Comparison of ENCODE assay signal across 9 cellular contexts in genomic region chr3:39180546-39181346, GRCh38. TPM values are rescaled to one million over a fixed set of nuclear protein-coding genes. Genes with fewer than 3 reads are reported as not detected.
DNase-seq lines count a peak whose midpoint lies in the region; ATAC-seq and TF ChIP-seq lines count a peak whose summit lies in the region.
"Had no signal": no experiment of that assay in that cellular context is flagged by ENCODE, and none has a peak within 500 bp of the region (broad histone marks: within the 10 kb centered on the region; RNA-seq: fewer than 3 reads in every experiment).

No MANE protein-coding gene starts in this region.

- peak overlapping the region; percentile 88 for H3K4me2 ChIP-seq in IMR-90 (ENCODE audit: low read depth, low read length)
- H3K4me2 ChIP-seq in PC-9, result peak overlapping the region; percentile 88

- H3K4me3 ChIP-seq in IMR-90 (ENCODE audit: insufficient read depth, low read depth, low read length) (peak overlapping the region; percentile 32), PC-9 (peak overlapping the region; percentile 57)

- dilution Hi-C loops in IMR-90 (cut with HindIII; ENCODE audit: low sequenced_read_pairs, unreplicated experiment), result no loop called here

- H4K8ac ChIP-seq in IMR-90 (ENCODE audit: low read depth in 2 of 2, low read length in 2 of 2), result peak overlapping the region; percentile 30 to 68; a peak in 2 of 4 replicates

- no peaks in the 10 kb centered on the region for H3K36me3 ChIP-seq in IMR-90 (ENCODE audit: control insufficient read depth, insufficient read depth, low read length)
- H3K36me3 ChIP-seq in PC-9 (ENCODE audit: low read depth), result no peaks in the 10 kb centered on the region

- H2BK20ac ChIP-seq in IMR-90 (ENCODE audit: low read depth, low read length), result peak overlapping the region; percentile 53

- peaks cover 12% of the 10 kb centered on the region for H3K9me1 ChIP-seq in IMR-90 (ENCODE audit: insufficient read depth, low read length)

- H3K79me2 ChIP-seq in PC-9 (ENCODE audit: low read depth), result no peaks in the 10 kb centered on the region

- H3K18ac ChIP-seq in IMR-90 (ENCODE audit: low read depth, low read length), result no peak overlapping the region

- BruUV-seq in Calu3 (replicated peaks; lab: Mats Ljungman, UMichigan) (no TSS peak), IMR-90 (replicated peaks; lab: Mats Ljungman, UMichigan) (no TSS peak), PC-9 (replicated peaks; lab: Mats Ljungman, UMichigan) (no TSS peak)

- peak overlapping the region; percentile 76 for H3K4me3 Mint-ChIP-seq in Calu3 (ENCODE audit: low read depth, unreplicated experiment)
- H3K4me3 Mint-ChIP-seq in activated T-cell treated with anti-CD3 and anti-CD28 coated beads, Interleukin-2, amount 50 U/mL, for 72 hours, result peak overlapping the region; percentile 86 to 95
- H3K4me3 Mint-ChIP-seq in naive B cell, result peak overlapping the region; percentile 75 to 90 (median 84)

- H3K4ac ChIP-seq in IMR-90 (ENCODE audit: low read depth, low read length), result peak overlapping the region; percentile 71

- 12% methylated on average over 14 of the region's 64 CpGs; no CpG with 5 or more reads in 1 of the 2 experiments for WGBS in IMR-90 (ENCODE audit: extremely low coverage in 2 of 2, insufficient read length in 1 of 2), 2 experiments

- H3K9me3 ChIP-seq in IMR-90 (ENCODE audit: control insufficient read depth, insufficient read depth, low read length), result no peaks in the 10 kb centered on the region
- no peaks in the 10 kb centered on the region for H3K9me3 ChIP-seq in PC-9 (ENCODE audit: insufficient read depth, low read depth)

- in situ Hi-C loops in IMR-90 (cut with MboI; ENCODE audit: low sequenced_read_pairs), result no loop called here

- peak overlapping the region; percentile 63 for H2AK9ac ChIP-seq in IMR-90 (replicated peaks; ENCODE audit: low read depth, low read length, poor library complexity)

- H3K79me1 ChIP-seq in IMR-90 (ENCODE audit: low read depth in 1 of 2, low read length in 2 of 2), result peaks cover 0 to 15% of the 10 kb centered on the region in 2 experiments; a peak in 1 of 4 replicates

- peak overlapping the region; percentile 77 for H2BK120ac ChIP-seq in IMR-90 (ENCODE audit: low read depth, low read length)

- no peak overlapping the region for H2BK5ac ChIP-seq in IMR-90 (ENCODE audit: low read depth, low read length, poor library complexity, severe bottlenecking)

- peak; percentile 33; the same call in 1 of the 2 replicates for TF ChIP-seq RAD21 in IMR-90 (IDR thresholded peaks at IDR 0.05; ENCODE audit: low read length)

- TF ChIP-seq POLR2A in IMR-90 (IDR thresholded peaks at IDR 0.05; ENCODE audit: low read depth, low read length), result 0 out of 2 replicates have a peak, but pooled peaks have one; percentile 23

- H3K36me3 Mint-ChIP-seq in Calu3 (ENCODE audit: insufficient read depth, unreplicated experiment) (peaks cover 23% of the 10 kb centered on the region), naive B cell (no peaks in the 10 kb centered on the region)
- H3K36me3 Mint-ChIP-seq in activated T-cell treated with anti-CD3 and anti-CD28 coated beads, Interleukin-2, amount 50 U/mL, for 72 hours (ENCODE audit: insufficient read depth in 2 of 2), result peaks cover 0 to 4% of the 10 kb centered on the region in 2 donors

- peak overlapping the region; percentile 76 for H4K91ac ChIP-seq in IMR-90 (ENCODE audit: insufficient read depth, low read depth, low read length)

- no peak overlapping the region; the same call in 1 of the 2 replicates for H4K5ac ChIP-seq in IMR-90 (ENCODE audit: low read depth, low read length)

- no peaks in the 10 kb centered on the region for H3K9me3 Mint-ChIP-seq in Calu3 (ENCODE audit: low read depth, unreplicated experiment)
- H3K9me3 Mint-ChIP-seq in activated T-cell treated with anti-CD3 and anti-CD28 coated beads, Interleukin-2, amount 50 U/mL, for 72 hours, result no peaks in the 10 kb centered on the region
- H3K9me3 Mint-ChIP-seq in naive B cell, result no peaks in the 10 kb centered on the region

- peak overlapping the region; percentile 79 for H3K23ac ChIP-seq in IMR-90 (ENCODE audit: low read depth, low read length)

- H3K27ac Mint-ChIP-seq in Calu3 (ENCODE audit: unreplicated experiment) (peak overlapping the region; percentile 68), naive B cell (peak overlapping the region; percentile 56 to 95 (median 84))
- H3K27ac Mint-ChIP-seq in activated T-cell treated with anti-CD3 and anti-CD28 coated beads, Interleukin-2, amount 50 U/mL, for 72 hours, result peak overlapping the region; percentile 88

- POLR2A ChIA-PET in IMR-90 (lab: Charles Lee; ENCODE audit: unreplicated experiment) (no interaction called here), PC-9 (lab: Charles Lee; ENCODE audit: unreplicated experiment) (no interaction called here)

- peak overlapping the region; percentile 94 for H2AFZ ChIP-seq in IMR-90 (replicated peaks; ENCODE audit: low read length, poor library complexity)
- peak overlapping the region; percentile 79 for H2AFZ ChIP-seq in PC-9

- H3K27me3 Mint-ChIP-seq in Calu3 (ENCODE audit: unreplicated experiment), result no peaks in the 10 kb centered on the region
- H3K27me3 Mint-ChIP-seq in activated T-cell treated with anti-CD3 and anti-CD28 coated beads, Interleukin-2, amount 50 U/mL, for 72 hours (ENCODE audit: low read depth), result no peaks in the 10 kb centered on the region
- H3K27me3 Mint-ChIP-seq in naive B cell, result no peaks in the 10 kb centered on the region

- H3K27me3 ChIP-seq in IMR-90 (ENCODE audit: control insufficient read depth, insufficient read depth, low read length) (no peaks in the 10 kb centered on the region), PC-9 (ENCODE audit: insufficient read depth, low read depth) (no peaks in the 10 kb centered on the region)

- CTCF ChIA-PET in Calu3 (lab: Charles Lee), result interaction anchor here (0.7 kb wide), 1 partner anchor 56 kb away, joined by 3 read pairs; no protein-coding TSS in a partner anchor
- CTCF ChIA-PET in IMR-90 (lab: Yijun Ruan, JAX), result no interaction called here
- CTCF ChIA-PET in PC-9 (lab: Charles Lee), result no interaction called here

- ATAC-seq in GM21529 (IDR thresholded peaks at IDR 0.05; ENCODE audit: unreplicated experiment) (peak; percentile 87), IMR-90 (ENCODE audit: low read depth) (peak; percentile 68), naive B cell (ENCODE audit: low read depth in 2 of 2) (peak; percentile 87 to 89)
- ATAC-seq in activated T-cell treated with anti-CD3 and anti-CD28 coated beads, Interleukin-2, amount 50 U/mL, for 72 hours (replicated peaks in 1 of 2), result peak; percentile 81 to 85

- peak overlapping the region; percentile 80 for H2BK15ac ChIP-seq in IMR-90 (ENCODE audit: low read depth, low read length)

- H3K9ac ChIP-seq in IMR-90 (ENCODE audit: low read depth, low read length), result 0 out of 2 replicates have a peak overlapping the region, but pooled peaks have one; percentile 58

- H4K20me1 ChIP-seq in IMR-90 (ENCODE audit: insufficient read depth, low read length) (no peaks in the 10 kb centered on the region), PC-9 (ENCODE audit: insufficient read depth) (no peaks in the 10 kb centered on the region)

- DNase-seq in Calu3 (peak; percentile 89), IMR-90 (peak; percentile 54), PC-9 (peak; percentile 75 to 95), fibroblast of gingiva (ENCODE audit: low read depth) (peak; percentile 71), naive B cell (peak; percentile 91)
- peak; percentile 87 to 91 for DNase-seq in activated T-cell treated with anti-CD3 and anti-CD28 coated beads, Interleukin-2, amount 50 U/mL, for 72 hours
- DNase-seq in stimulated activated CD8-positive, alpha-beta memory T cell treated with anti-CD3 and anti-CD28 coated beads, Interleukin-7, amount 100 ng/mL, for 48 hours (ENCODE audit: extremely low read depth in 1 of 2, low read depth in 1 of 2), result peak; percentile 74 to 81

- H3K27ac ChIP-seq in IMR-90 (ENCODE audit: insufficient read depth, low read length) (no peak overlapping the region; the same call in 1 of the 2 replicates), PC-9 (no peak overlapping the region)

- H3K9me2 ChIP-seq in PC-9 (ENCODE audit: insufficient read depth), result no peaks in the 10 kb centered on the region

- H3F3A ChIP-seq in PC-9 (ENCODE audit: insufficient read depth, low read depth), result peaks cover 25% of the 10 kb centered on the region

- H3K14ac ChIP-seq in IMR-90 (replicated peaks; ENCODE audit: low read depth, low read length), result peak overlapping the region; percentile 78

- TF ChIP-seq CTCF in Calu3 (IDR thresholded peaks at IDR 0.05; ENCODE audit: unreplicated experiment), result no peak
- 0 out of 2 replicates have a peak, but pooled peaks have one; percentile 21 for TF ChIP-seq CTCF in IMR-90 (conservative IDR thresholded peaks at IDR 0.05; ENCODE audit: low read depth, low read length)
- TF ChIP-seq CTCF in PC-9 (conservative IDR thresholded peaks at IDR 0.05), result no peak

- H3K4me1 Mint-ChIP-seq in Calu3 (ENCODE audit: low read depth, unreplicated experiment), result peaks cover 29% of the 10 kb centered on the region
- H3K4me1 Mint-ChIP-seq in activated T-cell treated with anti-CD3 and anti-CD28 coated beads, Interleukin-2, amount 50 U/mL, for 72 hours (ENCODE audit: low read depth), result peaks cover 63% of the 10 kb centered on the region
- peaks cover 29 to 38% (median 37%) of the 10 kb centered on the region in 3 donors for H3K4me1 Mint-ChIP-seq in naive B cell

- intact Hi-C loops in Calu3 (cut with micrococcal nuclease; ENCODE audit: unreplicated experiment) (no loop called here), IMR-90 (cut with micrococcal nuclease) (loop anchor here (2.0 kb wide), 1 partner anchor 74 kb away; the partner anchor contains the start of genes GORASP1 and TTC21A), PC-9 (cut with micrococcal nuclease; ENCODE audit: unreplicated experiment) (loop anchor here (1.0 to 5.0 kb wide), 3 partner anchors 29 to 73 kb away; partner anchors contain the start of genes GORASP1 and TTC21A)

- H3K4me1 ChIP-seq in IMR-90 (ENCODE audit: control insufficient read depth, insufficient read depth, low read length), result peaks cover 11% of the 10 kb centered on the region
- peaks cover 37% of the 10 kb centered on the region for H3K4me1 ChIP-seq in PC-9 (replicated peaks; ENCODE audit: insufficient read depth)

- H2AK5ac ChIP-seq in IMR-90 (ENCODE audit: low read depth, low read length), result peak overlapping the region; percentile 86

- peak overlapping the region; percentile 54; the same call in 1 of the 2 replicates for H3K56ac ChIP-seq in IMR-90 (ENCODE audit: extremely low read depth, insufficient read depth, low read length)

RNA-seq across cellular contexts. Expression of gene XIRP1, which starts 11.6 kb away (rescaled TPM):
- total RNA-seq in Calu3 (2022) (not detected in 2 replicates), IMR-90 (2012; rRNA removed) (under 0.01 TPM in 2 replicates), PC-9 (2021) (not detected in 2 replicates)
- polyA plus RNA-seq in IMR-90 (2012; rRNA removed) (0.03 and 0.07 TPM in 2 replicates), naive B cell (ENCODE audit: low read depth in 6 of 6) (under 1 TPM in 1 of 6 donors, not detected in 5; 0.05 TPM)
- polyA plus RNA-seq in IMR-90 (2012; cell fraction: cytosol; rRNA removed), result 0.04 TPM in 2 replicates
- 0.15 and 0.25 TPM in 2 replicates for polyA plus RNA-seq in IMR-90 (2012; cell fraction: nucleus; rRNA removed; ENCODE audit: low replicate concordance)
- total RNA-seq in activated T-cell treated with anti-CD3 and anti-CD28 coated beads, Interleukin-2, amount 50 U/mL, for 72 hours, result under 1 TPM; 0.09 to 0.10 TPM
- total RNA-seq: glomerular endothelial cell had no signal

RNA-seq across cellular contexts. Expression of gene CSRNP1, which starts 27.4 kb away (rescaled TPM):
- 12.6 and 13.4 TPM in 2 replicates for total RNA-seq in Calu3 (2022)
- 22.8 TPM in 2 replicates for total RNA-seq in IMR-90 (2012; rRNA removed)
- 16.5 and 23.1 TPM in 2 replicates for polyA plus RNA-seq in IMR-90 (2012; rRNA removed)
- 22.5 and 41.4 TPM in 2 replicates for polyA plus RNA-seq in IMR-90 (2012; cell fraction: cytosol; rRNA removed)
- polyA plus RNA-seq in IMR-90 (2012; cell fraction: nucleus; rRNA removed; ENCODE audit: low replicate concordance), result 80.9 and 92.7 TPM in 2 replicates
- total RNA-seq in PC-9 (2021), result 9.2 and 10.3 TPM in 2 replicates
- 10 to 100 TPM; 68.7 to 81.3 TPM for total RNA-seq in activated T-cell treated with anti-CD3 and anti-CD28 coated beads, Interleukin-2, amount 50 U/mL, for 72 hours
- polyA plus RNA-seq in naive B cell (ENCODE audit: low read depth in 6 of 6), result 10 to 100 TPM; 47.3 to 99.7 (median 64.4) TPM
